Comparison of ENCODE assay signal across 8 cellular contexts in the genomic region with DNA sequence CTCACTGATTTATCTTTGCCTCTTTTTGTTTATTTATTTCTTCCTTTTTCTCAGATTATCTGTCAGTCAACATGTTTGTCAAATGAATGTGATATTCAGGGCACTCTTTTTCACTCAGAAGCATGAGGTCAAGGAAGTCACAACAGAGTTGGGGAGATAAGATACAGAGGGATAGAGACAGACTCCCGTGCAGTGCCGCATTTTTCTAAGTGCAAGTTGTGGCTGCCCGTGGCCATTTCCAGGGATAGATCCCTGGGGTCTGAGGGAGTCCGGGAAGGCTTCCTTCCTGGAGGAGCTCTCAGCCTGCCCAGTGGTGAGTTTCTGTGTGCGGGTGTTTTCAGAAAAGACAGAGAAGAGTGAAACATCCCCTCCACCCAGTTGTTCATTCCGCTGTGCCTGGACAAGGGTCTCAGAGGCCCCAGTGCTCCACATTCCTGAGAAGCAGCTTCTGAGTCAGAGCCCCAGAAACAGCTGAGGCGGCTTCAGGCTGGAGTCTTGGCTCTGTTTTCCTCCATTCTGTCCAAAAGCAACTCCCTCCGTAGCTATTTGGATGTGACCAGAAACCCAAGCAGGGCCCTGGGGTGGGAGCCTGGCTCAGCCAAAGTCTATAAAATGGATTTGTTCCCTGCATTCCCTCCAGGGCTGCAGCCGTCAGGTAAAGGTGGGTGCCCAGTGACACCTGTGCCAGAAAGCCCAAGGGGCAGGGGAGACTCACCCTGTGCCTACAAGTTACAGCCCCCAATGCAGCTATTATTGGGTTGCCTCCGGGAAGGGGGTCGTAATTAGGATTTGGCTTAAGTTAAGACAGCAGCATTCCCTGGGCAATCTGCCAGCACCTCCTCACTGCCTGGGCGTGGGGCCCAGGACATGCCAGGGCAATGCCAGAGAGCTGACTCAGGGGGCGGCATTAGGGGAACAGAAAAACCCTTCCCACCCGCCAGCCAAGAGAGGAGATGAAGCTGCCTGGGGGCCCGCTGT. TPM values are rescaled to one million over a fixed set of nuclear protein-coding genes. Genes with fewer than 3 reads are reported as not detected.
DNase-seq lines count a peak whose midpoint lies in the region; ATAC-seq and TF ChIP-seq lines count a peak whose summit lies in the region.

No MANE protein-coding gene starts in this region.

- H3K9me3 ChIP-seq in testis = no peaks in the 10 kb centered on the region

- no peak overlapping the region for H3K4me3 ChIP-seq in testis

- H3K27ac ChIP-seq in testis = peak overlapping the region; percentile 21 to 50

- peaks cover 29% of the 10 kb centered on the region for H3K4me1 ChIP-seq in testis

- WGBS in testis, 2 donors = 28 to 33% methylated on average over 8 to 15 of the region's 15 CpGs

- ATAC-seq in GM19351 (IDR thresholded peaks at IDR 0.05; ENCODE audit: unreplicated experiment) = no peak

- intact Hi-C loops in testis (cut with DNase I; ENCODE audit: low total_unique reads) = loop anchor here (10.0 kb wide), 1 partner anchor 47 kb away; no protein-coding TSS in a partner anchor

- H3K36me3 ChIP-seq in testis (ENCODE audit: low read depth, missing control alignments) = no peaks in the 10 kb centered on the region

- H3K27me3 ChIP-seq in testis = no peaks in the 10 kb centered on the region

- TF ChIP-seq CTCF in testis (IDR thresholded peaks at IDR 0.05) = no peak

- DNase-seq in ACHN (peak; percentile 97), MV-4-11 (lab: John Stamatoyannopoulos, UW) (peak; percentile 18), brain pericyte (ENCODE audit: low read depth, low spot score) (peak; percentile 75), left kidney (ENCODE audit: low read depth, low spot score) (peak; percentile 33), testis (peak; percentile 64), SIG-M5 (lab: John Stamatoyannopoulos, UW) (no peak), NCI-H2107 (lab: John Stamatoyannopoulos, UW) (no peak)

- TF ChIP-seq POLR2A in testis (IDR thresholded peaks at IDR 0.05) = no peak

- in situ Hi-C loops in ACHN (cut with HindIII; ENCODE audit: low pct_ligation_motif_present, low pct_unique_long_range_greater_than_20kb, low sequenced_read_pairs) = loop anchor here (25.0 kb wide), 1 partner anchor 200 kb away; no protein-coding TSS in a partner anchor

RNA-seq across cellular contexts. Expression of a gene that starts 13.0 kb away (rescaled TPM):
- 10 to 100 TPM; 25.4 to 29.7 TPM for total RNA-seq in testis
- 16.5 TPM for polyA plus RNA-seq in testis (ENCODE audit: insufficient read depth, low read depth, low replicate concordance)

RNA-seq across cellular contexts. Expression of a gene that starts 23.6 kb away (rescaled TPM):
- total RNA-seq in testis = 1 to 10 TPM in 1 of 2 donors, under 1 TPM in 1; 0.87 to 1.7 TPM
- polyA plus RNA-seq in testis (ENCODE audit: insufficient read depth, low read depth, low replicate concordance) = 13.6 TPM

Comparison
In these comparisons a context has a peak if more than half of its experiments do, and no peak if none do; other contexts are left out.
1. DNase-seq: peak in ACHN (single experiment), MV-4-11 (single experiment), brain pericyte (single experiment), left kidney (single experiment) and testis (single experiment); none in SIG-M5 (single experiment) and NCI-H2107 (single experiment).